Comparison of ENCODE assay signal across 27 cellular contexts in the genomic region with DNA sequence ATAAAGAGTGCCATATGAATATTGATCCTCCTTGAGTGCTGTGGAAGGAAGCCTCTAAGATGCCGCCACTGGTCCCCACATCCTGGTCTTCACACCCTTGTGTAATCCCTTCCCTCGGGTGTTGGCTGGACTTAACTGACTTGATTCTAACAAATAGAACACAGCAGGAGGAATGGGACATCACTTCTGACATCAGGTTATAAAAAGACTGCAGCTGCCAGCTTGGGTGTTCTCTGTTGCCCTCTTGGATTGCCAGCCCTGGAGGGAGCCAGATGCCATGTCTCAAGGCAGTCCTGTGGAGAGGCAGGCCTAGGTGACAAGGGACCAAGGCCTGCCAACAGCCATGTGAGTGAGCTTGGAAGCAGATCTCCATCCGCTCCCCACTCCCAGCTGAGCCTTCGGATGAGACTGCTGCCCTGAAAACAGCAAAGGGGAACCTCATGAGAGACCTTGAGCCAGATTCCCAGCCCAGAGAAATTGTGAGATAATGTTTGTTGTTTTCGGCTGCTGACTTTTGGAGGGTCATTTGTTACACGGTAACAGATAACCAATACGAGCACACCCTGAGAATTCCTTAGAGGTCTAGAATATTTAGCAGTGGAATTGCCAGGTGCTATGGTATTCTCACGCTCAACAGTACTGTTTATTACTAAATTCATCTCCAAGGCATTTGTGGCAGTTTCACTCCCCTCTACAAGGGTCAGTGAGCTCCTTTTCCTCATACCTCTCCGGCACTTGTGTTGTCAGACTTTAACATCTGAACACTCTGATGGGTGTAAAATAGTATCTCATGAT.
"Had no signal": no experiment of that assay in that cellular context is flagged by ENCODE, and none has a peak within 500 bp of the region (broad histone marks: within the 10 kb centered on the region; RNA-seq: fewer than 3 reads in every experiment).

No MANE protein-coding gene starts in this region.

- ATAC-seq: activated T-cell treated with anti-CD3 and anti-CD28 coated beads, Interleukin-2, amount 50 U/mL, for 4 hours; esophagus mucosa; SK-N-SH treated with all-trans-retinoic acid at 6 μM for 48 hours; T-cell had no signal

- H3K9me3 ChIP-seq: thoracic aorta had no signal

- H3K27ac ChIP-seq: left ventricle myocardium inferior, spleen, thoracic aorta, WERI-Rb-1 had no signal

- H3K27me3 Mint-ChIP-seq: central memory CD8-positive, alpha-beta T cell; T-cell had no signal

- H3K27ac Mint-ChIP-seq: activated naive CD4-positive, alpha-beta T cell treated with anti-CD3 and anti-CD28 coated beads, Interleukin-2, amount 10 ng/mL, durations not matched to agents 7 days and 5 days; progenitor cell of endocrine pancreas; T-helper 2 cell treated with Interferon-gamma antibody and Interleukin-4, amounts not matched to agents 5 μg/mL and 100 μg/mL, for 36 hours had no signal

- H3K36me3 ChIP-seq: thoracic aorta, WERI-Rb-1 had no signal

- H3K4me3 Mint-ChIP-seq: activated naive CD4-positive, alpha-beta T cell treated with anti-CD3 and anti-CD28 coated beads, Interleukin-2, amount 10 ng/mL, durations not matched to agents 7 days and 5 days; activated T-cell treated with anti-CD3 and anti-CD28 coated beads, Interleukin-2, amount 50 U/mL, for 4 hours; central memory CD8-positive, alpha-beta T cell; neural crest cell; T-cell; T-helper 2 cell treated with Interferon-gamma antibody and Interleukin-4, amounts not matched to agents 5 μg/mL and 100 μg/mL, for 36 hours had no signal

- H3K4me3 ChIP-seq: left ventricle myocardium inferior, spleen, thoracic aorta, upper lobe of left lung had no signal

- H3K27me3 ChIP-seq: spleen, upper lobe of left lung had no signal

- DNase-seq: activated CD4-positive, alpha-beta T cell treated with anti-CD3 and anti-CD28 coated beads, Interleukin-2, amount 50 U/mL, for 1 hour; activated CD4-positive, CD25-positive, alpha-beta regulatory T cell treated with anti-CD3 and anti-CD28 coated beads, Interleukin-2, amount 50 U/mL, for 72 hours; activated CD8-positive, alpha-beta memory T cell treated with anti-CD3 and anti-CD28 coated beads, Interleukin-2, amount 50 U/mL, for 48 hours; activated naive CD4-positive, alpha-beta T cell treated with anti-CD3 and anti-CD28 coated beads, Interleukin-2, amount 10 ng/mL, durations not matched to agents 7 days and 5 days; activated T-cell treated with anti-CD3 and anti-CD28 coated beads, Interleukin-2, amount 50 U/mL, for 4 hours; effector memory CD4-positive, alpha-beta T cell; foreskin melanocyte; glutamatergic neuron; hippocampal formation; kidney glomerular epithelial cell; left ventricle myocardium inferior; mammary epithelial cell; midbrain; retina; spleen; stimulated activated CD4-positive, alpha-beta T cell treated with anti-CD3 and anti-CD28 coated beads, Interleukin-4, amount 100 ng/mL, for 1 hour; stimulated activated naive CD4-positive, alpha-beta T cell treated with Interleukin-2 at 50 U/mL for 16 hours; T-cell; upper lobe of left lung; WERI-Rb-1 had no signal

- H3K9me3 Mint-ChIP-seq: central memory CD8-positive, alpha-beta T cell; neural crest cell; T-cell had no signal
